ENCODE assay signal across 22 cellular contexts in genomic region chr5:127930311-127930710, GRCh38.
DNase-seq lines count a peak whose midpoint lies in the region; ATAC-seq and TF ChIP-seq lines count a peak whose summit lies in the region.
"Had no signal": no experiment of that assay in that cellular context is flagged by ENCODE, and none has a peak within 500 bp of the region (broad histone marks: within the 10 kb centered on the region; RNA-seq: fewer than 3 reads in every experiment).

No MANE protein-coding gene starts in this region.

- H3K4me2 ChIP-seq in GM23338 = no peak overlapping the region
- H3K4me2 ChIP-seq: hepatocyte had no signal

- peaks cover 29% of the 10 kb centered on the region for H3K27me3 ChIP-seq in GM23338 (ENCODE audit: insufficient read depth)
- H3K27me3 ChIP-seq in CD8-positive, alpha-beta T cell (ENCODE audit: insufficient read depth, low read length) = no peaks in the 10 kb centered on the region
- H3K27me3 ChIP-seq: hepatocyte, tibial artery had no signal

- POLR2A ChIA-PET in CD8-positive, alpha-beta T cell (lab: Charles Lee) = no interaction called here

- H2AFZ ChIP-seq in GM23338 = no peak overlapping the region
- H2AFZ ChIP-seq: hepatocyte had no signal

- no peak overlapping the region for H3K27ac ChIP-seq in GM23338 (ENCODE audit: low read depth)
- no peak overlapping the region for H3K27ac ChIP-seq in CD8-positive, alpha-beta T cell (ENCODE audit: low read depth, low read length)
- H3K27ac ChIP-seq: hepatocyte, RWPE1, tibial artery had no signal

- no peaks in the 10 kb centered on the region for H3K36me3 ChIP-seq in GM23338 (ENCODE audit: insufficient read depth)
- no peaks in the 10 kb centered on the region for H3K36me3 ChIP-seq in CD8-positive, alpha-beta T cell (ENCODE audit: insufficient read depth, low read length)
- H3K36me3 ChIP-seq: tibial artery had no signal

- H4K20me1 ChIP-seq in GM23338 (replicated peaks; ENCODE audit: insufficient read depth) = 0 out of 2 replicates have a peak, but pooled peaks cover 10% of the 10 kb centered on the region

- H3K4me3 Mint-ChIP-seq in GM23338 = no peak overlapping the region
- no peak overlapping the region for H3K4me3 Mint-ChIP-seq in CD8-positive, alpha-beta T cell
- H3K4me3 Mint-ChIP-seq: activated CD4-positive, alpha-beta T cell treated with anti-CD3 and anti-CD28 coated beads for 36 hours; nephron; T-helper 2 cell treated with Interferon-gamma antibody and Interleukin-4, amounts not matched to agents 5 μg/mL and 100 μg/mL, for 36 hours had no signal

- H3K9me2 ChIP-seq in GM23338 (ENCODE audit: insufficient read depth) = no peaks in the 10 kb centered on the region

- H3F3A ChIP-seq in GM23338 (replicated peaks; ENCODE audit: low read depth) = no peaks in the 10 kb centered on the region

- peaks cover 6% of the 10 kb centered on the region; the same call in 2 of the 3 replicates for H3K4me1 Mint-ChIP-seq in GM23338
- no peaks in the 10 kb centered on the region for H3K4me1 Mint-ChIP-seq in CD8-positive, alpha-beta T cell (ENCODE audit: low read depth)
- H3K4me1 Mint-ChIP-seq: activated CD4-positive, alpha-beta T cell treated with anti-CD3 and anti-CD28 coated beads for 36 hours had no signal

- peak; percentile 24 for DNase-seq in SIG-M5 treated with dmso at 0.1 percent for 504 hours (lab: John Stamatoyannopoulos, UW; ENCODE audit: unreplicated experiment)
- no peak for DNase-seq in SIG-M5 (lab: John Stamatoyannopoulos, UW)
- peak; percentile 38 for DNase-seq in SW480 (ENCODE audit: low spot score)
- DNase-seq in fibroblast of pulmonary artery (ENCODE audit: low read depth) = peak; percentile 87
- no peak for DNase-seq in hepatic stellate cell (ENCODE audit: low spot score)
- DNase-seq in cardiac septum (ENCODE audit: low spot score) = no peak
- no peak for DNase-seq in GM23338 (ENCODE audit: low spot score)
- no peak for DNase-seq in CD8-positive, alpha-beta T cell
- DNase-seq: 8988T; activated CD4-positive, alpha-beta T cell treated with anti-CD3 and anti-CD28 coated beads for 36 hours; activated T-cell treated with anti-CD3 and anti-CD28 coated beads, Interleukin-2, amount 50 U/mL, for 48 hours; cortex of kidney; MM.1S; NCI-H187 treated with DMSO at 0.1 percent for 48 hours; NCI-H69; retina; stimulated activated CD4-positive, alpha-beta T cell treated with anti-CD3 and anti-CD28 coated beads, Interleukin-4, amount 100 ng/mL, for 1 hour; tibial artery had no signal

- no peaks in the 10 kb centered on the region for H3K79me2 ChIP-seq in GM23338 (replicated peaks; ENCODE audit: insufficient read depth)
- H3K79me2 ChIP-seq: hepatocyte had no signal

- H3K4me3 ChIP-seq in fibroblast of pulmonary artery (replicated peaks; ENCODE audit: low read depth, low read length) (no peak overlapping the region), GM23338 (no peak overlapping the region)
- no peak overlapping the region for H3K4me3 ChIP-seq in CD8-positive, alpha-beta T cell (ENCODE audit: low read depth, low read length)
- H3K4me3 ChIP-seq: hepatocyte, tibial artery had no signal

- TF ChIP-seq CTCF in fibroblast of pulmonary artery (IDR thresholded peaks at IDR 0.05; ENCODE audit: low read length, missing control alignments) (no peak), GM23338 (conservative IDR thresholded peaks at IDR 0.05; ENCODE audit: low read depth in 2 of 2) (no peak)
- TF ChIP-seq CTCF in CD8-positive, alpha-beta T cell (IDR thresholded peaks at IDR 0.05) = no peak

- peaks cover 7% of the 10 kb centered on the region; the same call in 1 of the 2 replicates for H3K4me1 ChIP-seq in GM23338 (ENCODE audit: insufficient read depth)
- no peaks in the 10 kb centered on the region for H3K4me1 ChIP-seq in CD8-positive, alpha-beta T cell (ENCODE audit: insufficient read depth, low read length)
- H3K4me1 ChIP-seq: tibial artery had no signal

- H3K27ac Mint-ChIP-seq in GM23338 = no peak overlapping the region
- no peak overlapping the region for H3K27ac Mint-ChIP-seq in CD8-positive, alpha-beta T cell
- H3K27ac Mint-ChIP-seq: activated CD4-positive, alpha-beta T cell treated with anti-CD3 and anti-CD28 coated beads for 36 hours; nephron; T-helper 2 cell treated with Interferon-gamma antibody and Interleukin-4, amounts not matched to agents 5 μg/mL and 100 μg/mL, for 36 hours had no signal

- intact Hi-C loops in cardiac septum (cut with DNase I) = no loop called here
- intact Hi-C loops in CD8-positive, alpha-beta T cell (cut with DNase I, micrococcal nuclease) = no loop called here

- H3K9me3 ChIP-seq in CD8-positive, alpha-beta T cell (ENCODE audit: low read length) = no peaks in the 10 kb centered on the region
- H3K9me3 ChIP-seq: tibial artery had no signal

- no peaks in the 10 kb centered on the region for H3K9me3 Mint-ChIP-seq in GM23338
- H3K9me3 Mint-ChIP-seq in CD8-positive, alpha-beta T cell = no peaks in the 10 kb centered on the region
- H3K9me3 Mint-ChIP-seq: T-helper 2 cell treated with Interferon-gamma antibody and Interleukin-4, amounts not matched to agents 5 μg/mL and 100 μg/mL, for 36 hours had no signal

- peaks cover 42% of the 10 kb centered on the region for H3K27me3 Mint-ChIP-seq in GM23338 (ENCODE audit: insufficient read depth, low read depth, poor library complexity)
- no peaks in the 10 kb centered on the region for H3K27me3 Mint-ChIP-seq in CD8-positive, alpha-beta T cell (ENCODE audit: low read depth)
- H3K27me3 Mint-ChIP-seq: activated CD4-positive, alpha-beta T cell treated with anti-CD3 and anti-CD28 coated beads for 36 hours had no signal

- ATAC-seq in GM23338 = no peak
- no peak for ATAC-seq in CD8-positive, alpha-beta T cell
- ATAC-seq: activated CD4-positive, alpha-beta T cell treated with anti-CD3 and anti-CD28 coated beads for 36 hours had no signal

- no peaks in the 10 kb centered on the region for H3K36me3 Mint-ChIP-seq in GM23338 (ENCODE audit: low read depth)
- H3K36me3 Mint-ChIP-seq in CD8-positive, alpha-beta T cell = no peaks in the 10 kb centered on the region

- CTCF ChIA-PET in CD8-positive, alpha-beta T cell (lab: Charles Lee) = no interaction called here

TF ChIP-seq in GM23338, 12 proteins besides CTCF, POLR2A, EP300 and RAD21:
- no peak for TF ChIP-seq ZNF331 (CRISPR knock-in tag; IDR thresholded peaks at IDR 0.05; ENCODE audit: low read depth)
- no peak for TF ChIP-seq POLR2AphosphoS5 (IDR thresholded peaks at IDR 0.05; ENCODE audit: low read depth)
- no peak for TF ChIP-seq NANOG (IDR thresholded peaks at IDR 0.05; ENCODE audit: borderline replicate concordance)

Comparison
In these comparisons a context has a peak if more than half of its experiments do, and no peak if none do; other contexts are left out.
1. DNase-seq: peak in SIG-M5 treated with dmso at 0.1 percent for 504 hours (single experiment), SW480 (single experiment) and fibroblast of pulmonary artery (single experiment); none in SIG-M5 (single experiment), hepatic stellate cell (single experiment), cardiac septum (single experiment), GM23338 (single experiment) and CD8-positive, alpha-beta T cell (0 of 7).